In the genomic region with DNA sequence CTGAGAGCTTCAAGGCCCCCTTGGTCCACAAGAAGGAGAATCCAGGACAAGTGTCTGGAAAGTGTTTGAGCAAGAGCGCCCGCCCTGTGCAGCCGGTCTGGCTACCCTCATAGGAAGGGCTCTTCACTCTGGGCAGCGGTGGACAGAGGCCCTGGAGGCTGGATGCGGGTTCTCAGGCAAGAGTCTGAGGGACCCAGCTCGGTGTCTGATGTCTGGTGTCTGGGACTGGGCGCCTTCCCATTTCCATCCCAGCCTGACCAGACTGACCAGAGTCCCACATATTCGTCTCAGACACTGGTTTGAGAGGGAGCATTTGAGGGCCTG, we compare ENCODE assay signal across 12 cellular contexts. TPM values are rescaled to one million over a fixed set of nuclear protein-coding genes. Genes with fewer than 3 reads are reported as not detected.
A peak's percentile ranks its signal among the peaks of the same experiment; 100 is the strongest.
DNase-seq lines count a peak whose midpoint lies in the region; ATAC-seq, FAIRE-seq and TF ChIP-seq lines count a peak whose summit lies in the region.
"Had no signal": no experiment of that assay in that cellular context is flagged by ENCODE, and none has a peak within 500 bp of the region (broad histone marks: within the 10 kb centered on the region; RNA-seq: fewer than 3 reads in every experiment).

No MANE protein-coding gene starts in this region.

- peak overlapping the region; percentile 74; the same call in 1 of the 2 replicates for H2BK15ac ChIP-seq in H1 (ENCODE audit: low read length)

- no peak overlapping the region for H3K23ac ChIP-seq in H1 (ENCODE audit: insufficient read length)

- H3K4ac ChIP-seq in H1 (replicated peaks; ENCODE audit: insufficient read length, low read depth, low read length), result peak overlapping the region; percentile 88

- peak overlapping the region; percentile 98 for H3K18ac ChIP-seq in H1 (ENCODE audit: extremely low read depth, low read length)

- no peaks in the 10 kb centered on the region for H3K27me3 Mint-ChIP-seq in activated CD4-positive, alpha-beta T cell treated with anti-CD3 and anti-CD28 coated beads for 36 hours
- peaks cover 2% of the 10 kb centered on the region for H3K27me3 Mint-ChIP-seq in nephron progenitor cell (ENCODE audit: low read depth, poor library complexity)
- no peaks in the 10 kb centered on the region for H3K27me3 Mint-ChIP-seq in stimulated activated naive B cell treated with anti-CD40 and anti-IgM and Interleukin-4, amounts not matched to agents 10 μg/mL and 1 μg/mL and 100 μg/mL, for 72 hours
- H3K27me3 Mint-ChIP-seq: stimulated activated naive CD8-positive, alpha-beta T cell treated with anti-CD3 and anti-CD28 coated beads, Interleukin-15, amount 100 ng/mL, for 72 hours had no signal

- peak overlapping the region; percentile 35 for H4K5ac ChIP-seq in H1 (ENCODE audit: insufficient read length, low read depth, low read length)

- no peak for FAIRE-seq in H1 (lab: Jason Lieb, UNC)
- FAIRE-seq: A549 had no signal

- H3K27ac ChIP-seq in H1 (ENCODE audit: low read depth, low read length) (peak overlapping the region; percentile 60), upper lobe of left lung (peak overlapping the region; percentile 47 to 80 (median 74))
- H3K27ac ChIP-seq: KMS-11 had no signal

- H3K4me3 ChIP-seq in H1 (ENCODE audit: extremely low read depth in 1 of 4, insufficient read depth in 2 of 4, low read depth in 3 of 4, low read length in 4 of 4), result no peak overlapping the region
- no peak overlapping the region for H3K4me3 ChIP-seq in upper lobe of left lung
- H3K4me3 ChIP-seq: A549 had no signal

- H3K9me3 ChIP-seq in H1 (ENCODE audit: insufficient read depth in 2 of 2, low read depth in 1 of 2, low read length in 1 of 2) (no peaks in the 10 kb centered on the region), upper lobe of left lung (no peaks in the 10 kb centered on the region)
- H3K9me3 ChIP-seq: A549 had no signal

- peak overlapping the region; percentile 84; the same call in 1 of the 2 replicates for H2BK12ac ChIP-seq in H1 (ENCODE audit: low read depth, low read length)

- H3K79me2 ChIP-seq in H1 (ENCODE audit: control insufficient read depth in 1 of 2, insufficient read depth in 2 of 2, low read length in 2 of 2), result peaks cover 29 to 95% of the 10 kb centered on the region in 2 experiments

- CTCF ChIA-PET in activated CD4-positive, alpha-beta T cell treated with anti-CD3 and anti-CD28 coated beads for 36 hours (lab: Charles Lee), result interaction anchor here (0.6 to 0.8 kb wide), 2 partner anchors 11 to 69 kb away, joined by 3 to 4 read pairs; no protein-coding TSS in a partner anchor
- CTCF ChIA-PET in H1 (lab: Charles Lee; ENCODE audit: partially characterized antibody), result interaction anchor here (2.7 to 2.8 kb wide), 2 partner anchors 10 to 11 kb away, joined by 9 to 11 read pairs; no protein-coding TSS in a partner anchor

- H3K4me1 ChIP-seq in H1 (replicated peaks in 1 of 4; ENCODE audit: control insufficient read depth in 3 of 4, insufficient read depth in 4 of 4, low read length in 3 of 4), result peaks cover 14 to 35% (median 30%) of the 10 kb centered on the region in 4 experiments
- H3K4me1 ChIP-seq in upper lobe of left lung, result peaks cover 64 to 86% (median 71%) of the 10 kb centered on the region in 4 donors

- no peak for DNase-seq in activated CD4-positive, alpha-beta T cell treated with anti-CD3 and anti-CD28 coated beads for 36 hours
- no peak for DNase-seq in activated CD4-positive, alpha-beta T cell treated with anti-CD3 and anti-CD28 coated beads for 48 hours
- DNase-seq in H1 (ENCODE audit: low read depth in 1 of 2, low spot score in 2 of 2) (no peak), nephron progenitor cell (no peak), upper lobe of left lung (peak in 1 of 2 donors; percentile 65), cortex of kidney (lab: John Stamatoyannopoulos, UW) (no peak), HuH-7.5 (ENCODE audit: low spot score) (no peak)
- DNase-seq in stimulated activated naive B cell treated with anti-CD40 and anti-IgM and Interleukin-4, amounts not matched to agents 10 μg/mL and 1 μg/mL and 100 μg/mL, for 72 hours, result no peak
- DNase-seq: effector CD8-positive, alpha-beta T cell; stimulated activated naive CD8-positive, alpha-beta T cell treated with anti-CD3 and anti-CD28 coated beads, Interleukin-15, amount 100 ng/mL, for 72 hours had no signal

- no peak overlapping the region for H2AFZ ChIP-seq in H1 (ENCODE audit: low read length)

- TF ChIP-seq RAD21 in H1 (IDR thresholded peaks at IDR 0.05 in 1 of 2, conservative IDR thresholded peaks at IDR 0.05 in 1 of 2; ENCODE audit: low read depth in 2 of 2, low read length in 2 of 2), result no peak

- H3K4me1 Mint-ChIP-seq in activated CD4-positive, alpha-beta T cell treated with anti-CD3 and anti-CD28 coated beads for 36 hours, result peaks cover 74% of the 10 kb centered on the region
- H3K4me1 Mint-ChIP-seq in nephron progenitor cell, result peaks cover 45% of the 10 kb centered on the region
- peaks cover 54 to 63% of the 10 kb centered on the region in 2 donors for H3K4me1 Mint-ChIP-seq in stimulated activated naive B cell treated with anti-CD40 and anti-IgM and Interleukin-4, amounts not matched to agents 10 μg/mL and 1 μg/mL and 100 μg/mL, for 72 hours

- H4K8ac ChIP-seq in H1 (ENCODE audit: extremely low read depth, insufficient read depth, low read length), result no peak overlapping the region

- peak overlapping the region; percentile 99 for H2AK5ac ChIP-seq in H1 (ENCODE audit: low read depth, low read length)

- H2BK5ac ChIP-seq in H1 (ENCODE audit: low read depth, low read length), result peak overlapping the region; percentile 95

- peak overlapping the region; percentile 90 for H4K91ac ChIP-seq in H1 (replicated peaks; ENCODE audit: insufficient read length, low read length)

- no peak for TF ChIP-seq EP300 in H1 (IDR thresholded peaks at IDR 0.05; ENCODE audit: borderline replicate concordance in 1 of 2, low read depth in 2 of 2, low read length in 2 of 2)
- TF ChIP-seq EP300 in upper lobe of left lung (IDR thresholded peaks at IDR 0.05), result no peak

- H3K36me3 ChIP-seq in H1 (ENCODE audit: control insufficient read depth in 2 of 4, insufficient read depth in 4 of 4, low read length in 3 of 4) (no peaks in the 10 kb centered on the region), upper lobe of left lung (no peaks in the 10 kb centered on the region)

- H2BK120ac ChIP-seq in H1 (replicated peaks; ENCODE audit: low read depth, low read length), result peak overlapping the region; percentile 56

- peak overlapping the region; percentile 76; the same call in 1 of the 2 replicates for H2BK20ac ChIP-seq in H1 (ENCODE audit: low read length)

- intact Hi-C loops in activated CD4-positive, alpha-beta T cell treated with anti-CD3 and anti-CD28 coated beads for 36 hours (cut with DNase I, micrococcal nuclease), result no loop called here

- TF ChIP-seq POLR2A in H1 (IDR thresholded peaks at IDR 0.05; ENCODE audit: control extremely low read depth in 1 of 2, low read depth in 2 of 2, low read length in 2 of 2) (no peak), upper lobe of left lung (IDR thresholded peaks at IDR 0.05) (no peak)

- ATAC-seq in activated CD4-positive, alpha-beta T cell treated with anti-CD3 and anti-CD28 coated beads for 36 hours, result no peak
- ATAC-seq in upper lobe of left lung (ENCODE audit: low FRiP score in 2 of 2), result peak; percentile 13 to 18
- no peak for ATAC-seq in stimulated activated naive B cell treated with anti-CD40 and anti-IgM and Interleukin-4, amounts not matched to agents 10 μg/mL and 1 μg/mL and 100 μg/mL, for 72 hours (replicated peaks)
- ATAC-seq: stimulated activated naive CD8-positive, alpha-beta T cell treated with anti-CD3 and anti-CD28 coated beads, Interleukin-15, amount 100 ng/mL, for 72 hours had no signal

- WGBS in H1 (ENCODE audit: extremely low coverage in 1 of 2, insufficient coverage in 1 of 2, insufficient read length in 1 of 2, insufficient replicate concordance in 2 of 2, low coverage in 1 of 2, low lambda C conversion rate in 2 of 2, missing lambda C conversion rate in 1 of 2), 2 experiments, result 77% methylated on average over 8 of the region's 8 CpGs; no CpG with 5 or more reads in 1 of the 2 experiments
- 62 to 83% methylated on average over 5 to 8 of the region's 8 CpGs for WGBS in upper lobe of left lung, 2 donors

- H3K9me3 Mint-ChIP-seq in activated CD4-positive, alpha-beta T cell treated with anti-CD3 and anti-CD28 coated beads for 36 hours (ENCODE audit: low read depth), result no peaks in the 10 kb centered on the region
- no peaks in the 10 kb centered on the region for H3K9me3 Mint-ChIP-seq in nephron progenitor cell
- no peaks in the 10 kb centered on the region for H3K9me3 Mint-ChIP-seq in stimulated activated naive B cell treated with anti-CD40 and anti-IgM and Interleukin-4, amounts not matched to agents 10 μg/mL and 1 μg/mL and 100 μg/mL, for 72 hours
- H3K9me3 Mint-ChIP-seq: stimulated activated naive CD8-positive, alpha-beta T cell treated with anti-CD3 and anti-CD28 coated beads, Interleukin-15, amount 100 ng/mL, for 72 hours had no signal

- H3K27me3 ChIP-seq in H1 (replicated peaks in 1 of 4; ENCODE audit: control insufficient read depth in 3 of 4, extremely low read depth in 1 of 4, insufficient read depth in 3 of 4, low read length in 3 of 4), result no peaks in the 10 kb centered on the region
- H3K27me3 ChIP-seq in upper lobe of left lung, result no peaks in the 10 kb centered on the region

- H3K14ac ChIP-seq in H1 (ENCODE audit: insufficient read length), result no peak overlapping the region

- peaks cover 30% of the 10 kb centered on the region; the same call in 1 of the 2 replicates for H3K79me1 ChIP-seq in H1 (ENCODE audit: low read depth, low read length)

- POLR2A ChIA-PET in activated CD4-positive, alpha-beta T cell treated with anti-CD3 and anti-CD28 coated beads for 36 hours (lab: Charles Lee), result interaction anchor here (0.6 kb wide), 1 partner anchor 381 kb away, joined by 3 read pairs; no protein-coding TSS in a partner anchor
- POLR2A ChIA-PET in H1 (lab: Charles Lee; ENCODE audit: partially characterized antibody), result interaction anchor here (1.2 to 1.8 kb wide), 4 partner anchors 8 to 21 kb away, joined by 3 to 6 read pairs (median 4); no protein-coding TSS in a partner anchor

- H3K56ac ChIP-seq in H1 (replicated peaks; ENCODE audit: insufficient read length, low read depth, low read length), result no peak overlapping the region

- no peaks in the 10 kb centered on the region for H4K20me1 ChIP-seq in H1 (replicated peaks in 1 of 2; ENCODE audit: control insufficient read depth in 1 of 2, insufficient read depth in 2 of 2, low read length in 2 of 2)

- peak overlapping the region; percentile 19 to 71; a peak in 2 of 4 replicates for H3K4me2 ChIP-seq in H1 (ENCODE audit: insufficient read depth in 1 of 2, low read depth in 2 of 2, low read length in 2 of 2)
- H3K4me2 ChIP-seq: KMS-11 had no signal

- peak overlapping the region; percentile 33 for H3K27ac Mint-ChIP-seq in activated CD4-positive, alpha-beta T cell treated with anti-CD3 and anti-CD28 coated beads for 36 hours
- peak overlapping the region; percentile 92 for H3K27ac Mint-ChIP-seq in nephron progenitor cell
- H3K27ac Mint-ChIP-seq in stimulated activated naive B cell treated with anti-CD40 and anti-IgM and Interleukin-4, amounts not matched to agents 10 μg/mL and 1 μg/mL and 100 μg/mL, for 72 hours, result no peak overlapping the region

- peaks cover 24% of the 10 kb centered on the region for H3K36me3 Mint-ChIP-seq in activated CD4-positive, alpha-beta T cell treated with anti-CD3 and anti-CD28 coated beads for 36 hours (ENCODE audit: low read depth)
- no peaks in the 10 kb centered on the region for H3K36me3 Mint-ChIP-seq in nephron progenitor cell (ENCODE audit: low read depth)
- peaks cover 6 to 31% of the 10 kb centered on the region in 2 donors for H3K36me3 Mint-ChIP-seq in stimulated activated naive B cell treated with anti-CD40 and anti-IgM and Interleukin-4, amounts not matched to agents 10 μg/mL and 1 μg/mL and 100 μg/mL, for 72 hours

- H3K9ac ChIP-seq in H1 (replicated peaks in 1 of 4; ENCODE audit: extremely low read depth in 1 of 4, low read depth in 3 of 4, low read length in 3 of 4), result no peak overlapping the region; a peak in 1 of 7 replicates
- H3K9ac ChIP-seq: KMS-11 had no signal

- H3K4me3 Mint-ChIP-seq in activated CD4-positive, alpha-beta T cell treated with anti-CD3 and anti-CD28 coated beads for 36 hours, result no peak overlapping the region
- no peak overlapping the region for H3K4me3 Mint-ChIP-seq in nephron progenitor cell
- H3K4me3 Mint-ChIP-seq in stimulated activated naive B cell treated with anti-CD40 and anti-IgM and Interleukin-4, amounts not matched to agents 10 μg/mL and 1 μg/mL and 100 μg/mL, for 72 hours, result no peak overlapping the region
- H3K4me3 Mint-ChIP-seq: stimulated activated naive CD8-positive, alpha-beta T cell treated with anti-CD3 and anti-CD28 coated beads, Interleukin-15, amount 100 ng/mL, for 72 hours had no signal

- TF ChIP-seq CTCF in H1 (IDR thresholded peaks at IDR 0.05; ENCODE audit: control extremely low read depth in 1 of 3, insufficient read depth in 1 of 3, low read depth in 1 of 3, low read length in 3 of 3), result no peak
- no peak for TF ChIP-seq CTCF in nephron progenitor cell (IDR thresholded peaks at IDR 0.05)
- no peak for TF ChIP-seq CTCF in upper lobe of left lung (IDR thresholded peaks at IDR 0.05)

- H3K23me2 ChIP-seq in H1 (ENCODE audit: low read depth, low read length), result peaks cover 3% of the 10 kb centered on the region; the same call in 1 of the 2 replicates

RNA-seq across cellular contexts. Expression of a gene that starts 59.8 kb away (rescaled TPM):
- 100 to 1,000 TPM; 258 to 261 TPM for total RNA-seq in activated CD4-positive, alpha-beta T cell treated with anti-CD3 and anti-CD28 coated beads for 36 hours
- total RNA-seq in H1 (2021; fragmentation: NEBNext Ultra II Directional; extraction: Animal tissue kit (Norgen Biotek cat#: 25700)), result 237 and 247 TPM in 2 replicates
- 55.8 and 91.2 TPM in 2 replicates for polyA plus RNA-seq in H1 (2011; rRNA removed)
- 99.9 TPM for polyA plus RNA-seq in H1 (2011; cell fraction: cytosol; rRNA removed)
- 110 TPM for polyA plus RNA-seq in H1 (2011; cell fraction: nucleus; rRNA removed)
- polyA plus RNA-seq in H1 (2012, experiment 1 of 2), result 178 to 213 TPM (median 203 TPM) in 4 replicates
- 65.2 TPM for polyA plus RNA-seq in H1 (2012, experiment 2 of 2)
- polyA plus RNA-seq in H1 (2013, experiment 1 of 2), result 115 TPM
- 110 TPM for polyA plus RNA-seq in H1 (2013, experiment 2 of 2)
- polyA minus RNA-seq in H1 (2011; rRNA and poly(A)+ RNA removed), result 135 and 144 TPM in 2 replicates
- polyA minus RNA-seq in H1 (2011; cell fraction: cytosol; rRNA and poly(A)+ RNA removed), result 76.1 TPM
- 44.9 TPM for polyA minus RNA-seq in H1 (2011; cell fraction: nucleus; rRNA and poly(A)+ RNA removed)
- total RNA-seq in upper lobe of left lung, result 10 to 100 TPM; 60.8 to 98.5 (median 88.9) TPM

Comparison
In these comparisons a context has a peak if more than half of its experiments do, and no peak if none do; other contexts are left out.
1. ATAC-seq: peak in upper lobe of left lung (2 of 2); none in activated CD4-positive, alpha-beta T cell treated with anti-CD3 and anti-CD28 coated beads for 36 hours (single experiment) and stimulated activated naive B cell treated with anti-CD40 and anti-IgM and Interleukin-4, amounts not matched to agents 10 μg/mL and 1 μg/mL and 100 μg/mL, for 72 hours (0 of 2).